ENCODE assay signal across 8 cellular contexts in the genomic region with DNA sequence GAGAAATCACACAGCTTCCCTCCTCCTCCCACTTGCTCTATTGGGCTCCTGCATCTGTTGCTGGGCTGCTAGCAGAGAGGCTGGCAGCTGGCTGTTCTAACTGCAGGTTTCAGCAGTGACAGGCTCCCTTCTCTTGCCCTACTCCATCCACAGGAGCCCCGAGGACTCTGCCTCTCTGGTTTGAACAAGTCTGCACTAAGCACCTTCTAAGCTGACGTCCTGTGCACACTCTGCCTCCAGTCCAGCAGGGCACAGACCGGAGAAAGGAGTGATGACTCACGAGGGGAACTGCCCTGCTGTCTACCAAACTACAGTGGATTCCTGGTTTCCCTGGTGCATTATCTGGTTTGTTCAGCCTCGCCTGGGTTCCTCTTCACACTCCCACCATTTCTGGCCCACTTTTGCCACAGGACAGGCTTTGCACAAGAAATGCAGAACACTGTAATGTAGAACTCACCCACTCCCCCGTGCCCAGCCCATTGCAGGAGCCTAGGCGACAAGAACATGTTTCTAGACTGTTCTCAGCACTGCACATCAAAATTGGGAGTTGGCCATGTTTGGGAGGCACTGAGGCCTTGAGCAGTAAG. TPM values are rescaled to one million over a fixed set of nuclear protein-coding genes. Genes with fewer than 3 reads are reported as not detected.
DNase-seq lines count a peak whose midpoint lies in the region; ATAC-seq, FAIRE-seq and TF ChIP-seq lines count a peak whose summit lies in the region.

No MANE protein-coding gene starts in this region.

- no peak overlapping the region for H3K4me3 ChIP-seq in NB4 (ENCODE audit: low read depth, low read length)
- no peak overlapping the region for H3K4me3 ChIP-seq in K562
- H3K4me3 ChIP-seq in mucosa of stomach (ENCODE audit: low read length) = no peak overlapping the region
- H3K4me3 ChIP-seq in brain microvascular endothelial cell (ENCODE audit: low read depth, low read length) = no peak overlapping the region

- TF ChIP-seq POLR2A in NB4 (IDR thresholded peaks at IDR 0.05; ENCODE audit: extremely low read depth, insufficient read length) (no peak), K562 (conservative IDR thresholded peaks at IDR 0.05) (no peak)

- peak; percentile 91 for FAIRE-seq in K562 (lab: Jason Lieb, UNC)

- H3K4me1 ChIP-seq in K562 (replicated peaks in 1 of 2; ENCODE audit: control insufficient read depth in 2 of 2, insufficient read depth in 2 of 2, low read length in 2 of 2) (peaks cover 48 to 53% of the 10 kb centered on the region in 2 experiments), mucosa of stomach (ENCODE audit: control insufficient read depth, insufficient read depth, low read length) (peaks cover 12% of the 10 kb centered on the region)

- H4K20me1 ChIP-seq in K562 (replicated peaks; ENCODE audit: control insufficient read depth, insufficient read depth, low read length) = no peaks in the 10 kb centered on the region

- peak; percentile 80 for ATAC-seq in K562

- peak overlapping the region; percentile 36 for H3K4me2 ChIP-seq in K562 (ENCODE audit: insufficient read depth, low read length)

- H3K27me3 ChIP-seq in K562 (ENCODE audit: control insufficient read depth in 2 of 2, insufficient read depth in 2 of 2, low read length in 2 of 2) (no peaks in the 10 kb centered on the region), mucosa of stomach (ENCODE audit: control insufficient read depth, insufficient read depth, low read length) (peaks cover 12% of the 10 kb centered on the region), brain microvascular endothelial cell (replicated peaks) (no peaks in the 10 kb centered on the region)

- POLR2A ChIA-PET in K562 (lab: Yijun Ruan, JAX) = interaction anchor here (0.6 to 1.5 kb wide), 4 partner anchors 9 to 23 kb away, joined by 3 to 8 read pairs (median 4); no protein-coding TSS in a partner anchor

- no peaks in the 10 kb centered on the region for H3K9me1 ChIP-seq in K562 (ENCODE audit: control insufficient read depth, insufficient read depth, low read length)

- peak; percentile 28 for DNase-seq in Daoy (ENCODE audit: low read depth)
- peak; percentile 98 for DNase-seq in NB4 (ENCODE audit: low read depth)
- peak; percentile 39 to 80 (median 58) for DNase-seq in K562 (ENCODE audit: extremely low read depth in 1 of 4, low spot score in 3 of 4)
- no peak for DNase-seq in GM19240 (ENCODE audit: insufficient read length, low spot score)
- no peak for DNase-seq in NCI-H774 (lab: John Stamatoyannopoulos, UW)
- no peak for DNase-seq in ecto neural progenitor cell (ENCODE audit: low spot score)
- no peak for DNase-seq in brain microvascular endothelial cell

- H3K9ac ChIP-seq in K562 (ENCODE audit: insufficient read depth in 1 of 2, low read depth in 2 of 2, low read length in 2 of 2) = peak overlapping the region in 1 of 2 experiments; percentile 78; a peak in 2 of 4 replicates
- H3K9ac ChIP-seq in mucosa of stomach (ENCODE audit: low read length) = peak overlapping the region; percentile 8

- CTCF ChIA-PET in K562 (lab: Yijun Ruan, JAX; ENCODE audit: low intra/inter-chr PET ratio) = no interaction called here

- no peaks in the 10 kb centered on the region; the same call in 2 of the 3 replicates for H3K36me3 ChIP-seq in K562 (ENCODE audit: control insufficient read depth, insufficient read depth, low read length)
- H3K36me3 ChIP-seq in mucosa of stomach (ENCODE audit: control insufficient read depth, insufficient read depth, low read length) = no peaks in the 10 kb centered on the region
- H3K36me3 ChIP-seq in brain microvascular endothelial cell (replicated peaks) = no peaks in the 10 kb centered on the region

- BruUV-seq in K562 (replicated peaks; lab: Mats Ljungman, UMichigan) = no TSS peak

- TF ChIP-seq CTCF in NB4 (IDR thresholded peaks at IDR 0.05; ENCODE audit: low read depth, low read length) (no peak), K562 (IDR thresholded peaks at IDR 0.05 in 2 of 3, conservative IDR thresholded peaks at IDR 0.05 in 1 of 3; ENCODE audit: insufficient read depth in 2 of 3, low read depth in 1 of 3, low read length in 3 of 3) (no peak), brain microvascular endothelial cell (IDR thresholded peaks at IDR 0.05; ENCODE audit: low read depth, low read length, missing control alignments) (no peak)

- TF ChIP-seq RAD21 in K562 (CRISPR knock-in tag; conservative IDR thresholded peaks at IDR 0.05 in 1 of 2, IDR thresholded peaks at IDR 0.05 in 1 of 2) = no peak; a peak in 1 of 4 replicates

- H3K79me2 ChIP-seq in K562 (ENCODE audit: control insufficient read depth, insufficient read depth, low read length) = no peaks in the 10 kb centered on the region

- in situ Hi-C loops in K562 (cut with MboI) (no loop called here), brain microvascular endothelial cell (cut with HindIII; ENCODE audit: low pct_ligation_motif_present, low sequenced_read_pairs) (no loop called here)

- no peaks in the 10 kb centered on the region for H3K9me3 ChIP-seq in K562 (replicated peaks; ENCODE audit: control insufficient read depth, insufficient read depth, low read depth, low read length)
- H3K9me3 ChIP-seq in mucosa of stomach (ENCODE audit: control insufficient read depth, low read length) = no peaks in the 10 kb centered on the region

- H3K27ac ChIP-seq in K562 (ENCODE audit: extremely low read depth, low read depth, low read length) (peak overlapping the region; percentile 53; the same call in 2 of the 3 replicates), brain microvascular endothelial cell (no peak overlapping the region)

- WGBS in K562 (ENCODE audit: insufficient coverage, low coverage, missing lambda C conversion rate) = 6% methylated on average over 7 of the region's 7 CpGs

- intact Hi-C loops in K562 (cut with micrococcal nuclease) = no loop called here

- TF ChIP-seq EP300 in K562 (IDR thresholded peaks at IDR 0.05; ENCODE audit: low read length) = peak; percentile 69; the same call in 1 of the 2 replicates

- H2AFZ ChIP-seq in K562 (ENCODE audit: low read depth, low read length) = peak overlapping the region; percentile 72

TF ChIP-seq in K562, 482 proteins besides CTCF, POLR2A, EP300 and RAD21 (continues in another document):
- no peak for TF ChIP-seq THRAP3 (IDR thresholded peaks at IDR 0.05; ENCODE audit: borderline replicate concordance)
- TF ChIP-seq, protein P1, sequence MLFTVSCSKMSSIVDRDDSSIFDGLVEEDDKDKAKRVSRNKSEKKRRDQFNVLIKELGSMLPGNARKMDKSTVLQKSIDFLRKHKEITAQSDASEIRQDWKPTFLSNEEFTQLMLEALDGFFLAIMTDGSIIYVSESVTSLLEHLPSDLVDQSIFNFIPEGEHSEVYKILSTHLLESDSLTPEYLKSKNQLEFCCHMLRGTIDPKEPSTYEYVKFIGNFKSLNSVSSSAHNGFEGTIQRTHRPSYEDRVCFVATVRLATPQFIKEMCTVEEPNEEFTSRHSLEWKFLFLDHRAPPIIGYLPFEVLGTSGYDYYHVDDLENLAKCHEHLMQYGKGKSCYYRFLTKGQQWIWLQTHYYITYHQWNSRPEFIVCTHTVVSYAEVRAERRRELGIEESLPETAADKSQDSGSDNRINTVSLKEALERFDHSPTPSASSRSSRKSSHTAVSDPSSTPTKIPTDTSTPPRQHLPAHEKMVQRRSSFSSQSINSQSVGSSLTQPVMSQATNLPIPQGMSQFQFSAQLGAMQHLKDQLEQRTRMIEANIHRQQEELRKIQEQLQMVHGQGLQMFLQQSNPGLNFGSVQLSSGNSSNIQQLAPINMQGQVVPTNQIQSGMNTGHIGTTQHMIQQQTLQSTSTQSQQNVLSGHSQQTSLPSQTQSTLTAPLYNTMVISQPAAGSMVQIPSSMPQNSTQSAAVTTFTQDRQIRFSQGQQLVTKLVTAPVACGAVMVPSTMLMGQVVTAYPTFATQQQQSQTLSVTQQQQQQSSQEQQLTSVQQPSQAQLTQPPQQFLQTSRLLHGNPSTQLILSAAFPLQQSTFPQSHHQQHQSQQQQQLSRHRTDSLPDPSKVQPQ (CRISPR knock-in tag; IDR thresholded peaks at IDR 0.05; ENCODE audit: borderline replicate concordance) = no peak
- peak; percentile 95 for TF ChIP-seq SMARCE1 (IDR thresholded peaks at IDR 0.05)
- TF ChIP-seq NFIC (IDR thresholded peaks at IDR 0.05) = 0 out of 2 replicates have a peak, but pooled peaks have one; percentile 31
- TF ChIP-seq JUN (IDR thresholded peaks at IDR 0.05; ENCODE audit: borderline replicate concordance, low read depth, low read length) = peak; percentile 83; the same call in 1 of the 2 replicates
- no peak for TF ChIP-seq JUN (CRISPR knock-in tag; IDR thresholded peaks at IDR 0.05; ENCODE audit: borderline replicate concordance)
- no peak for TF ChIP-seq SNIP1 (IDR thresholded peaks at IDR 0.05; ENCODE audit: low read depth)
- TF ChIP-seq MAFF (IDR thresholded peaks at IDR 0.05; ENCODE audit: low read length) = peak; percentile 6; the same call in 1 of the 2 replicates
- TF ChIP-seq CCNT2 (IDR thresholded peaks at IDR 0.05; ENCODE audit: borderline replicate concordance, extremely low read depth, insufficient read length, low read depth, low read length) = peak; percentile 53

RNA-seq across cellular contexts. Expression of a gene that starts 26.0 kb away (rescaled TPM):
- total RNA-seq in Daoy (2014; rRNA removed; shearing (Covaris generic)) = 0.09 and 0.29 TPM in 2 replicates
- 33.8 and 58.3 TPM in 2 replicates for total RNA-seq in K562 (2011; cell fraction: chromatin; rRNA removed; ENCODE audit: low replicate concordance)
- 34.2 and 42.5 TPM in 2 replicates for total RNA-seq in K562 (2011; cell fraction: nucleolus; rRNA removed)
- 41.9 and 43.4 TPM in 2 replicates for total RNA-seq in K562 (2011; cell fraction: nucleoplasm; rRNA removed)
- 2.9 and 3.5 TPM in 2 replicates for total RNA-seq in K562 (2014; rRNA removed)
- total RNA-seq in K562 (2014; rRNA removed; fragmentation: Illumina TruSeq; extraction: Trizol) = 2.0 and 2.9 TPM in 2 replicates
- total RNA-seq in K562 (2015; rRNA removed; fragmentation: Illumina TruSeq; extraction: Trizol) = 1.4 and 2.1 TPM in 2 replicates
- total RNA-seq in K562 (2021) = 4.6 and 4.9 TPM in 2 replicates
- polyA plus RNA-seq in K562 (2011; rRNA removed) = 15.4 and 17.3 TPM in 2 replicates
- polyA plus RNA-seq in K562 (2011; cell fraction: cytosol; rRNA removed) = 9.1 and 23.9 TPM in 2 replicates
- polyA plus RNA-seq in K562 (2011; cell fraction: nucleus; rRNA removed) = 18.2 and 38.1 TPM in 2 replicates
- 3.8 and 12.5 TPM in 2 replicates for polyA plus RNA-seq in K562 (2012)
- 4.0 and 4.5 TPM in 2 replicates for polyA plus RNA-seq in K562 (2014; fragmentation: Illumina TruSeq; extraction: Trizol)
- polyA plus RNA-seq in K562 (2014; fragmentation: Nextera tagmentation; extraction: Ambion mirVana) = under 1 TPM; 0.17 to 0.48 TPM
- 2.7 and 3.6 TPM in 2 replicates for polyA plus RNA-seq in K562 (2014; rRNA removed)
- 19.8 and 20.3 TPM in 2 replicates for polyA minus RNA-seq in K562 (2011; rRNA and poly(A)+ RNA removed)
- polyA minus RNA-seq in K562 (2011; cell fraction: cytosol; rRNA and poly(A)+ RNA removed) = 7.5 and 11.4 TPM in 2 replicates
- polyA minus RNA-seq in K562 (2011; cell fraction: nucleus; rRNA and poly(A)+ RNA removed) = 24.1 and 28.3 TPM in 2 replicates

Comparison
In these comparisons a context has a peak if more than half of its experiments do, and no peak if none do; other contexts are left out.
1. DNase-seq: peak in Daoy (single experiment), NB4 (single experiment) and K562 (4 of 4); none in GM19240 (single experiment), NCI-H774 (single experiment), ecto neural progenitor cell (single experiment) and brain microvascular endothelial cell (single experiment).